22 cellular contexts compared by ENCODE assay signal in the genomic region with DNA sequence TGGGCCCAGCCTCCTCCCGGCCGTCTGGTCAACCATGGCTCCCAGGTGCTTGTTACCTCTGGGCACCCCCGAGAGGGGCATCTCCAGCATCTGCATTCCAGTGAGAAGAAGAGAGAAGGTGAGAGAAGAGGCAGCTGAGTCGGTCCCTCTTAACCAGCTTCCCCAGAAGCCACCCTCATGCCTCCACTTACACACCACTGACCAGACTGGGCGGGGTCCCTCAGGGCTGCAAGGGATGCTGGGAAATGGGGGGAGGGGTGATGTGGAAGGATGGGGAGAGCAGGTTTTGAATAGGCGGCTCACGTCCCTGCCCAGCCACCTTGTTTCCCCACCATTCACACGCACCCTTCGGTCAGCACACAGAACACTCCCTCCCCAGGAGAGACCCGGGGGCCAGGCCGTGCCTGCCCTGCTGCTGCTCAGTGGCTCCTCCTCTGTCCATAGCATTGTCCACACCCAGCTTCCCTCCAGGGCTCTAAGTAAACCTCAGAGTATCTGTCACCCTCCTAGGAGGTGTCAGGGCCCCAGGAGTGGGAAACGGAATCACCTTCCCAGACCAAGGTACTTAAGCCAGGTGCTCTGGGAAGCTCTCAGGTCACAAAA. TPM values are rescaled to one million over a fixed set of nuclear protein-coding genes. Genes with fewer than 3 reads are reported as not detected.
A peak's percentile ranks its signal among the peaks of the same experiment; 100 is the strongest.
DNase-seq lines count a peak whose midpoint lies in the region; ATAC-seq, FAIRE-seq and TF ChIP-seq lines count a peak whose summit lies in the region.
"Had no signal": no experiment of that assay in that cellular context is flagged by ENCODE, and none has a peak within 500 bp of the region (broad histone marks: within the 10 kb centered on the region; RNA-seq: fewer than 3 reads in every experiment).

No MANE protein-coding gene starts in this region.

- H3K4me3 ChIP-seq in epithelial cell of proximal tubule (ENCODE audit: low read depth, low read length) (no peak overlapping the region), upper lobe of right lung (no peak overlapping the region)

- H4K91ac ChIP-seq in H9 (ENCODE audit: insufficient read length, low read depth, low read length): no peak overlapping the region

- H3K9me3 Mint-ChIP-seq in H9 (no peaks in the 10 kb centered on the region), WTC11 (no peaks in the 10 kb centered on the region), endothelial cell (ENCODE audit: unreplicated experiment) (no peaks in the 10 kb centered on the region)

- no peak for FAIRE-seq in GM19239 (lab: Jason Lieb, UNC)
- FAIRE-seq: D721Med had no signal

- H2AK5ac ChIP-seq in H9 (ENCODE audit: insufficient read length, low read length): no peak overlapping the region

- no peak overlapping the region for H2BK20ac ChIP-seq in H9 (ENCODE audit: low read depth, low read length, poor library complexity, severe bottlenecking)

- no peak overlapping the region for H3K14ac ChIP-seq in H9 (ENCODE audit: insufficient read depth, low read length)

- no peaks in the 10 kb centered on the region for H4K20me1 ChIP-seq in H9 (ENCODE audit: control insufficient read depth, insufficient read depth, insufficient read length)

- DNase-seq in H9 (no peak), WTC11 (ENCODE audit: low spot score) (no peak), epithelial cell of proximal tubule (ENCODE audit: low read depth) (no peak), upper lobe of right lung (peak; percentile 54), GM19239 (ENCODE audit: insufficient read length, low spot score) (no peak), endothelial cell (ENCODE audit: low spot score) (no peak)
- DNase-seq: ACHN, AML-193, DMS79 treated with DMSO at 0.1 percent for 48 hours, GOT3, NCI-H1417 treated with DMSO at 0.1 percent for 48 hours, NCI-H187 treated with DMSO at 0.1 percent for 48 hours, NCI-H2227 treated with DMSO at 0.1 percent for 48 hours, NCI-H510A treated with DMSO at 0.1 percent for 48 hours, NCI-H82, RPMI8226, SIG-M5 had no signal

- no peak overlapping the region for H3T11ph ChIP-seq in H9 (ENCODE audit: low read length)

- H3K9me3 ChIP-seq in H9 (ENCODE audit: control insufficient read depth, low read depth, low read length) (no peaks in the 10 kb centered on the region), upper lobe of right lung (no peaks in the 10 kb centered on the region)

- no peak overlapping the region for H3K23ac ChIP-seq in H9 (ENCODE audit: insufficient read length, low read depth, low read length)

- H3K4me1 Mint-ChIP-seq in H9 (peaks cover 13 to 17% of the 10 kb centered on the region in 2 experiments; a peak in 3 of 4 replicates), WTC11 (peaks cover 32% of the 10 kb centered on the region), endothelial cell (ENCODE audit: unreplicated experiment) (peaks cover 3% of the 10 kb centered on the region)

- H3K27ac ChIP-seq in H9 (ENCODE audit: insufficient read length, low read depth, low read length) (no peak overlapping the region), upper lobe of right lung (no peak overlapping the region)
- H3K27ac ChIP-seq: C4-2B had no signal

- H3K56ac ChIP-seq in H9 (ENCODE audit: insufficient read length, low read depth, low read length): no peak overlapping the region

- CTCF ChIA-PET in WTC11 (lab: Charles Lee): interaction anchor here (0.7 to 1.7 kb wide), 4 partner anchors 10 to 282 kb away, joined by 3 to 7 read pairs (median 4); no protein-coding TSS in a partner anchor

- no peak overlapping the region for H2BK5ac ChIP-seq in H9 (ENCODE audit: insufficient read length, low read length)

- no peaks in the 10 kb centered on the region for H3K79me1 ChIP-seq in H9 (ENCODE audit: insufficient read depth, low read depth, low read length, poor library complexity, severe bottlenecking)

- H3K36me3 Mint-ChIP-seq in H9 (ENCODE audit: insufficient read depth in 1 of 3, low read depth in 3 of 3) (0 out of 7 replicates have a peak, but pooled peaks cover 0 to 3% (median 0%) of the 10 kb centered on the region in 3 experiments), WTC11 (peaks cover 3% of the 10 kb centered on the region; the same call in 1 of the 2 replicates), endothelial cell (ENCODE audit: low read depth, unreplicated experiment) (no peaks in the 10 kb centered on the region)

- POLR2A ChIA-PET in WTC11 (lab: Charles Lee): no interaction called here

- peak overlapping the region in 1 of 3 experiments; percentile 29; a peak in 1 of 7 replicates for H3K27ac Mint-ChIP-seq in H9
- no peak overlapping the region; the same call in 1 of the 2 replicates for H3K27ac Mint-ChIP-seq in WTC11
- no peak overlapping the region for H3K27ac Mint-ChIP-seq in endothelial cell (ENCODE audit: unreplicated experiment)

- no peak overlapping the region for H3K18ac ChIP-seq in H9 (ENCODE audit: insufficient read length, low read depth, low read length)

- H3K79me2 ChIP-seq in H9 (ENCODE audit: insufficient read depth, low read length): no peaks in the 10 kb centered on the region

- intact Hi-C loops in upper lobe of right lung (cut with DNase I): no loop called here

- H3K4ac ChIP-seq in H9 (ENCODE audit: low read depth, low read length): no peak overlapping the region

- no peak overlapping the region for H2BK120ac ChIP-seq in H9 (ENCODE audit: low read depth, low read length, poor library complexity, severe bottlenecking)

- no peak overlapping the region for H2AFZ ChIP-seq in H9 (ENCODE audit: low read length)

- H4K8ac ChIP-seq in H9 (replicated peaks; ENCODE audit: insufficient read length, low read depth, low read length): no peak overlapping the region

- no peak overlapping the region for H3K4me2 ChIP-seq in H9 (ENCODE audit: insufficient read depth, insufficient read length, low read length)

- no peak overlapping the region for H2BK15ac ChIP-seq in H9 (ENCODE audit: low read depth, low read length)

- H3K27me3 ChIP-seq in H9 (ENCODE audit: insufficient read depth, low read length) (no peaks in the 10 kb centered on the region), upper lobe of right lung (no peaks in the 10 kb centered on the region)

- H3K9ac ChIP-seq in H9 (ENCODE audit: extremely low read depth, insufficient read length, low read length): no peak overlapping the region

- no peak overlapping the region for H2BK12ac ChIP-seq in H9 (ENCODE audit: insufficient read length, low read depth, low read length)

- H4K5ac ChIP-seq in H9 (ENCODE audit: insufficient read length, low read depth, low read length): no peak overlapping the region

- H3K4me3 Mint-ChIP-seq in H9 (no peak overlapping the region), WTC11 (no peak overlapping the region), endothelial cell (ENCODE audit: unreplicated experiment) (no peak overlapping the region)

- H3K36me3 ChIP-seq in upper lobe of right lung: no peaks in the 10 kb centered on the region

- no peaks in the 10 kb centered on the region for H3K23me2 ChIP-seq in H9 (ENCODE audit: insufficient read length, low read depth, low read length, poor library complexity, severe bottlenecking)

- H3K4me1 ChIP-seq in H9 (ENCODE audit: insufficient read depth, low read length) (peaks cover 6% of the 10 kb centered on the region; the same call in 1 of the 2 replicates), upper lobe of right lung (no peaks in the 10 kb centered on the region)

- H3K27me3 Mint-ChIP-seq in H9 (ENCODE audit: low read depth) (peaks cover 1% of the 10 kb centered on the region), WTC11 (ENCODE audit: low read depth) (no peaks in the 10 kb centered on the region), endothelial cell (ENCODE audit: unreplicated experiment) (peaks cover 2% of the 10 kb centered on the region)

- ATAC-seq in WTC11: peak; percentile 79
- ATAC-seq in upper lobe of right lung: peak; percentile 28
- no peak for ATAC-seq in GM21723 (IDR thresholded peaks at IDR 0.05; ENCODE audit: unreplicated experiment)
- ATAC-seq: SK-N-SH treated with all-trans-retinoic acid at 6 μM for 48 hours had no signal

- TF ChIP-seq CTCF in H9 (conservative IDR thresholded peaks at IDR 0.05) (peak; percentile 50), WTC11 (IDR thresholded peaks at IDR 0.05) (no peak), epithelial cell of proximal tubule (conservative IDR thresholded peaks at IDR 0.05; ENCODE audit: low read depth, low read length) (peak; percentile 7), upper lobe of right lung (IDR thresholded peaks at IDR 0.05) (no peak), endothelial cell (IDR thresholded peaks at IDR 0.05; ENCODE audit: unreplicated experiment) (no peak)

- whole genome bisulfite sequencing in H9 (ENCODE audit: extremely low coverage, insufficient read length, low lambda C conversion rate): no CpG with 5 or more reads among the region's 12 CpGs

TF ChIP-seq in WTC11, 78 proteins besides CTCF, POLR2A, EP300 and RAD21:
- TF ChIP-seq NR2C2 (CRISPR knock-in tag; IDR thresholded peaks at IDR 0.05) (no peak), NFATC4 (CRISPR knock-in tag; IDR thresholded peaks at IDR 0.05) (no peak), EMX1 (CRISPR knock-in tag; IDR thresholded peaks at IDR 0.05) (no peak), ZNF121 (CRISPR knock-in tag; IDR thresholded peaks at IDR 0.05) (no peak), NR3C1 (CRISPR knock-in tag; conservative IDR thresholded peaks at IDR 0.05; ENCODE audit: low read depth) (no peak), ZNF219 (CRISPR knock-in tag; IDR thresholded peaks at IDR 0.05; ENCODE audit: borderline replicate concordance) (no peak), ATF1 (CRISPR knock-in tag; IDR thresholded peaks at IDR 0.05) (no peak), ZNF232 (CRISPR knock-in tag; IDR thresholded peaks at IDR 0.05) (no peak), MXD4 (CRISPR knock-in tag; IDR thresholded peaks at IDR 0.05; ENCODE audit: borderline replicate concordance) (no peak)
- TF ChIP-seq, protein P1, sequence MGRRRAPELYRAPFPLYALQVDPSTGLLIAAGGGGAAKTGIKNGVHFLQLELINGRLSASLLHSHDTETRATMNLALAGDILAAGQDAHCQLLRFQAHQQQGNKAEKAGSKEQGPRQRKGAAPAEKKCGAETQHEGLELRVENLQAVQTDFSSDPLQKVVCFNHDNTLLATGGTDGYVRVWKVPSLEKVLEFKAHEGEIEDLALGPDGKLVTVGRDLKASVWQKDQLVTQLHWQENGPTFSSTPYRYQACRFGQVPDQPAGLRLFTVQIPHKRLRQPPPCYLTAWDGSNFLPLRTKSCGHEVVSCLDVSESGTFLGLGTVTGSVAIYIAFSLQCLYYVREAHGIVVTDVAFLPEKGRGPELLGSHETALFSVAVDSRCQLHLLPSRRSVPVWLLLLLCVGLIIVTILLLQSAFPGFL (CRISPR knock-in tag; IDR thresholded peaks at IDR 0.05; ENCODE audit: borderline replicate concordance): no peak

RNA-seq across cellular contexts. Expression of a gene that starts 34.7 kb away (rescaled TPM):
- 0.31 and 0.46 TPM in 2 replicates for total RNA-seq in H9 (2021)
- total RNA-seq in WTC11 (2021): 15.3 to 25.6 TPM (median 19.1 TPM) in 3 replicates
- 3.3 and 4.8 TPM in 2 replicates for total RNA-seq in epithelial cell of proximal tubule
- not detected for total RNA-seq in upper lobe of right lung
- total RNA-seq in endothelial cell (ENCODE audit: unreplicated experiment): 3.5 TPM
- total RNA-seq: HT-29 had no signal

Comparison
In these comparisons a context has a peak if more than half of its experiments do, and no peak if none do; other contexts are left out.
1. CTCF ChIP-seq: peak in H9 (single experiment) and epithelial cell of proximal tubule (single experiment); none in WTC11 (single experiment), upper lobe of right lung (single experiment) and endothelial cell (single experiment).